Comparison of ENCODE assay signal across 8 cellular contexts in the genomic region with DNA sequence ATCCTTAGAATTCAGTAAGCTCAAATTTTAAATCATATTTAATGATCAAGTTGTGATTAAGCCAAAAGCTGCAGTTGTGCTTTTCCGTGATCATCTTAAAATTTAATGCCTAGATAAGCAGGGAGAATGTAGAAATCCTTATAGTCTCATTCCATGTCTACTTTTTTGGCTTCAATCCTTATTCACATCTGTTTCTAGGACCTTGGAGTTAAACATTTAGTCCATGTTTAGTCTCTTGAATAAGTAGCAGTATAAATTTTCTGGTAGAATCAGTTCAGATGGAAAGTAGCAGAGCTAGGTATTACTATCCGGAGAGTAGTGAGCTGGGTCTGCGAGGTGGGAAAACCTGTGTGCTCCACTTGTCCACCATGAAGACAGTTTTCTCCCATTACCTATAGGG.
"Had no signal": no experiment of that assay in that cellular context is flagged by ENCODE, and none has a peak within 500 bp of the region (broad histone marks: within the 10 kb centered on the region; RNA-seq: fewer than 3 reads in every experiment).

No MANE protein-coding gene starts in this region.

- H3K27ac ChIP-seq: GM23248 had no signal

- H3K9ac ChIP-seq: GM23248 had no signal

- DNase-seq: GM23248, GOT3, H7, HFFc6, IMR-90 had no signal

- H3K9me3 ChIP-seq: HAP-1 had no signal

- H3K4me3 Mint-ChIP-seq: HFFc6 had no signal

- H2AFZ ChIP-seq: GM23248 had no signal

- H3K4me1 ChIP-seq: HAP-1 had no signal

- H3K27ac Mint-ChIP-seq: HFFc6 had no signal

- H3K36me3 ChIP-seq: HAP-1 had no signal

- ATAC-seq: HCT116, K562 had no signal

- H3K4me3 ChIP-seq: GM23248, HAP-1, K562 had no signal
